In genomic region chr15:57354436-57355123, GRCh38 we compare ENCODE assay signal across 24 cellular contexts. TPM values are rescaled to one million over a fixed set of nuclear protein-coding genes. Genes with fewer than 3 reads are reported as not detected.
DNase-seq lines count a peak whose midpoint lies in the region; ATAC-seq and TF ChIP-seq lines count a peak whose summit lies in the region.
"Had no signal": no experiment of that assay in that cellular context is flagged by ENCODE, and none has a peak within 500 bp of the region (broad histone marks: within the 10 kb centered on the region; RNA-seq: fewer than 3 reads in every experiment).

No MANE protein-coding gene starts in this region.

- no peak for ATAC-seq in stimulated activated naive CD8-positive, alpha-beta T cell treated with anti-CD3 and anti-CD28 coated beads, Interleukin-15, amount 100 ng/mL, for 72 hours
- ATAC-seq: GM12878, Right ventricle myocardium inferior, SK-N-SH treated with all-trans-retinoic acid at 6 μM for 48 hours had no signal

- no peaks in the 10 kb centered on the region for H3K27me3 Mint-ChIP-seq in endodermal cell (ENCODE audit: insufficient read depth)
- peaks cover 12% of the 10 kb centered on the region for H3K27me3 Mint-ChIP-seq in nephron (ENCODE audit: low read depth)
- no peaks in the 10 kb centered on the region for H3K27me3 Mint-ChIP-seq in stimulated activated naive CD8-positive, alpha-beta T cell treated with anti-CD3 and anti-CD28 coated beads, Interleukin-15, amount 100 ng/mL, for 72 hours

- H3K27me3 ChIP-seq in endodermal cell (ENCODE audit: control insufficient read depth, insufficient read depth, low read length, poor library complexity, severe bottlenecking): no peaks in the 10 kb centered on the region
- H3K27me3 ChIP-seq: MG63, SJCRH30 had no signal

- H3K9me3 ChIP-seq in endodermal cell (ENCODE audit: control insufficient read depth, low read length): no peaks in the 10 kb centered on the region
- H3K9me3 ChIP-seq: MG63, SJCRH30 had no signal

- peaks cover 21% of the 10 kb centered on the region for H3K4me1 Mint-ChIP-seq in endodermal cell
- H3K4me1 Mint-ChIP-seq in nephron: peaks cover 23% of the 10 kb centered on the region
- H3K4me1 Mint-ChIP-seq in stimulated activated naive CD8-positive, alpha-beta T cell treated with anti-CD3 and anti-CD28 coated beads, Interleukin-15, amount 100 ng/mL, for 72 hours: no peaks in the 10 kb centered on the region

- no peaks in the 10 kb centered on the region for H3K9me3 Mint-ChIP-seq in endodermal cell
- no peaks in the 10 kb centered on the region for H3K9me3 Mint-ChIP-seq in nephron
- no peaks in the 10 kb centered on the region for H3K9me3 Mint-ChIP-seq in stimulated activated naive CD8-positive, alpha-beta T cell treated with anti-CD3 and anti-CD28 coated beads, Interleukin-15, amount 100 ng/mL, for 72 hours

- DNase-seq in NCI-H510A treated with DMSO at 0.1 percent for 48 hours (lab: John Stamatoyannopoulos, UW): peak; percentile 51
- DNase-seq in NCI-H510A (lab: John Stamatoyannopoulos, UW): no peak
- no peak for DNase-seq in endodermal cell
- DNase-seq in cardiac septum (ENCODE audit: low spot score): no peak
- no peak for DNase-seq in GM10248 (ENCODE audit: extremely low spot score)
- DNase-seq in stimulated activated naive CD8-positive, alpha-beta T cell treated with anti-CD3 and anti-CD28 coated beads, Interleukin-15, amount 100 ng/mL, for 72 hours: no peak
- DNase-seq in AG20443 (ENCODE audit: low spot score): no peak
- DNase-seq: 8988T; ACHN; Calu3; IMR-90; KG1; MG63; NCI-H1694; NCI-H2029 treated with DMSO at 0.1 percent for 48 hours; NCI-H226; NCI-H748 treated with DMSO at 0.1 percent for 48 hours; NK-92 treated with Interleukin-12 subunit alpha and Interleukin-12 subunit beta, amount 100 ng/mL, for 24 hours; PC-9; SJCRH30 had no signal

- no peak overlapping the region for H3K27ac ChIP-seq in endodermal cell (ENCODE audit: low read depth, low read length)
- H3K27ac ChIP-seq: PC-9, SJCRH30 had no signal

- H3K36me3 Mint-ChIP-seq in endodermal cell (ENCODE audit: low read depth): no peaks in the 10 kb centered on the region
- no peaks in the 10 kb centered on the region for H3K36me3 Mint-ChIP-seq in nephron (ENCODE audit: low read depth)

- no peaks in the 10 kb centered on the region for H3K36me3 ChIP-seq in endodermal cell (ENCODE audit: control insufficient read depth, insufficient read depth, low read length)
- H3K36me3 ChIP-seq: MG63, SJCRH30 had no signal

- WGBS in endodermal cell (ENCODE audit: insufficient coverage in 1 of 2, insufficient read length in 1 of 2), 2 experiments: 79 to 90% methylated on average over 4 to 7 of the region's 7 CpGs

- H3K9ac ChIP-seq in endodermal cell (ENCODE audit: extremely low read depth, low read length, poor library complexity, severe bottlenecking): no peak overlapping the region

- POLR2A ChIA-PET in GM10248 (lab: Yijun Ruan, JAX): no interaction called here

- intact Hi-C loops in cardiac septum (cut with DNase I): no loop called here

- peaks cover 4% of the 10 kb centered on the region for H3K4me1 ChIP-seq in endodermal cell (ENCODE audit: control insufficient read depth, insufficient read depth, low read length)

- H3K27ac Mint-ChIP-seq in endodermal cell (peak overlapping the region; percentile 69), nephron (peak overlapping the region in 2 of 3 experiments; percentile 59 to 84)
- H3K27ac Mint-ChIP-seq in stimulated activated naive CD8-positive, alpha-beta T cell treated with anti-CD3 and anti-CD28 coated beads, Interleukin-15, amount 100 ng/mL, for 72 hours: no peak overlapping the region

- TF ChIP-seq CTCF in endodermal cell (conservative IDR thresholded peaks at IDR 0.05) (no peak), nephron (IDR thresholded peaks at IDR 0.05; ENCODE audit: unreplicated experiment in 3 of 3) (no peak), GM10248 (IDR thresholded peaks at IDR 0.05; ENCODE audit: control extremely low read depth, extremely low read depth, low read depth, missing control alignments) (no peak)

- CTCF ChIA-PET in GM10248 (lab: Yijun Ruan, JAX): interaction anchor here (1.5 to 2.8 kb wide), 3 partner anchors 8 to 174 kb away, joined by 3 to 17 read pairs (median 5); no protein-coding TSS in a partner anchor

- no peak overlapping the region for H3K4me3 Mint-ChIP-seq in endodermal cell
- H3K4me3 Mint-ChIP-seq in nephron: no peak overlapping the region
- no peak overlapping the region for H3K4me3 Mint-ChIP-seq in stimulated activated naive CD8-positive, alpha-beta T cell treated with anti-CD3 and anti-CD28 coated beads, Interleukin-15, amount 100 ng/mL, for 72 hours

- H3K4me3 ChIP-seq in endodermal cell (ENCODE audit: low read length): no peak overlapping the region
- H3K4me3 ChIP-seq: GM12878, MG63, PC-9, SJCRH30 had no signal

RNA-seq across cellular contexts. Expression of gene CGNL1, which starts 21.7 kb away (rescaled TPM):
- total RNA-seq in endodermal cell (10 to 100 TPM; 82.6 to 98.0 TPM), cardiac septum (19.6 TPM)
- 15.1 TPM for polyA plus RNA-seq in endodermal cell (2013, experiment 1 of 2)
- polyA plus RNA-seq in endodermal cell (2013, experiment 2 of 2): 15.8 TPM

Comparison
In these comparisons a context has a peak if more than half of its experiments do, and no peak if none do; other contexts are left out.
1. H3K27ac Mint-ChIP-seq: peak in endodermal cell (single experiment) and nephron (2 of 3); none in stimulated activated naive CD8-positive, alpha-beta T cell treated with anti-CD3 and anti-CD28 coated beads, Interleukin-15, amount 100 ng/mL, for 72 hours (0 of 2).